In the genomic region with DNA sequence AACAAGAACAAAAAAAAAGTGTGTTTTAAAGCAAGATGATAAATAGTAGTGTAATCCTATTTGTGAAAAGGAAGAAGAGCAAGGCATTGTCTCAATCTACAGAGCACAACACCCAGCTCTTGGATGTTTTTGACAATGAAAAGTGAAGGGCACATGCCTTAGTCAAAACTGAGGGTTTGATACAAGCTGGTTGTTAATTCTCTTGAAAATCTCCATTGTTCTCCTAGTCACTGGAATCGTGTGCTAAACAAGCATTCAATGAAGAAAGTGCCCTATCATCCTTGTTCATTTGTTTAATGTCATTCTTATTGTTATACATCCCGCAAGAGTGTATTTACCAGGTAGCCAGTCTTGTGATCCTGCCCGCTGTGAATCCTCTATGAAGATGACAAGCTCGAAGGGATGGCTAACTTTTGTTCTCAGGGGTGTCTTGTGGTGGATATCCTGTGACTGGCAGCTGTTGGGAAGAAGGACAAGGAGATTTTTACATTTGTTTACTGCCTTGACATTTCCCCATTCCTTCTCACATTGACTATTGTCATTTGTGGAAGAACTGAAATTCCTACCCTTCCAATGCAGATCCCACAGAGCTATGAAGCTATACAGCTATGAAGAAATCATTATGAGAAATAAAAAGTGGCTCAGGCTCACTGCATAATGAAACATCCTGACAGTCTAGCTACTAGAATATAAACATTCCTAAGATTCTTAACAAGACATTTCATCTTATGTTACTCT, we compare ENCODE assay signal across 1 cellular context.
TF ChIP-seq lines count a peak whose summit lies in the region.

No MANE protein-coding gene starts in this region.

TF ChIP-seq in IMR-90, 13 proteins besides CTCF, POLR2A, EP300 and RAD21 (continued from another document):
- no peak for TF ChIP-seq RFX5 (IDR thresholded peaks at IDR 0.05; ENCODE audit: low read depth, low read length)
- TF ChIP-seq SMC3 (IDR thresholded peaks at IDR 0.05; ENCODE audit: low read depth, low read length): no peak
- TF ChIP-seq RCOR1 (IDR thresholded peaks at IDR 0.05; ENCODE audit: insufficient replicate concordance, low read length): no peak
- no peak for TF ChIP-seq FOS (IDR thresholded peaks at IDR 0.05; ENCODE audit: low read depth, low read length)
- no peak for TF ChIP-seq MXI1 (IDR thresholded peaks at IDR 0.05; ENCODE audit: borderline replicate concordance, low read depth, low read length)
- no peak for TF ChIP-seq MAZ (IDR thresholded peaks at IDR 0.05; ENCODE audit: borderline replicate concordance, low read depth, low read length)
- no peak for TF ChIP-seq CHD1 (IDR thresholded peaks at IDR 0.05; ENCODE audit: low read depth, low read length)
- TF ChIP-seq BHLHE40 (IDR thresholded peaks at IDR 0.05; ENCODE audit: low read depth, low read length): no peak
